1 cellular context compared by ENCODE assay signal in the genomic region with DNA sequence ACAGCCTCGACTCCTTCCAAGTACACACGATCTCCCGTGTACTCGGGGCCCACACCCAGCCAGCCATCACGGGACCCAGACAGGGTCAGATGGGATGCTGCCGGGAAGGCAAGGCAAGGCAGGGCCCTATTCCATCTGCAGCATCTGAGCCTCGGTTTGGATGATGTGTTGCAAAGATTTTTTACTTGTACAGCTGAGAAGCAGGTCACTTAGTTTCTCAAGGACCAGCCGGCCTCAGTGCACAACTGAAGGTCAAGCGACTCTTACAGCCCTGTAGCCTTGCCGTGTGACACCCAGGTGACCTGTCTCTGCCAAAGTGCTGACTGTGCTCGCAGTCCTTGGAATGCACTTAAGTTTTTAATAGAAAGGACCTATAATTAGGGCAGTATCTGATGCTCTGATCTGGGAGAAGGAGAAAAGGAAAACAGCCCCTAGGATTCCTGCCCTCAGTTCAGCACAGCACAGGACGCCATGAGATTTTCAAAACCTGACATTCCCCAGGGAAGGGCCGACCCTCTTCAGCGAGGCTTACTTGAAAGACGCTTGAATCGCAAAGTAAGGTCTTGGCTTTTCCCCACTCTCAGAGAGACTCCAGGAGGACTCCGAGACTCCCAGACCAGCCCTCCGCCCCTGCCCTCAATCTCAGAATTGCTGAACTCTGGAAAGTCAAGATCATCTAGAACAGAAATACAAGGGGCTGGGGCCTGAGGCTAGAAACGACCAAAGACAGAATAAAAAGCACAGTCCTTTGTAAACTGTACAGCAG.
TF ChIP-seq lines count a peak whose summit lies in the region.

No MANE protein-coding gene starts in this region.

TF ChIP-seq in endothelial cell of umbilical vein, 7 proteins besides CTCF, POLR2A, EP300 and RAD21:
- TF ChIP-seq JUN (IDR thresholded peaks at IDR 0.05; ENCODE audit: borderline replicate concordance, insufficient read depth, insufficient read length, low read depth), result no peak
- TF ChIP-seq, protein P1, sequence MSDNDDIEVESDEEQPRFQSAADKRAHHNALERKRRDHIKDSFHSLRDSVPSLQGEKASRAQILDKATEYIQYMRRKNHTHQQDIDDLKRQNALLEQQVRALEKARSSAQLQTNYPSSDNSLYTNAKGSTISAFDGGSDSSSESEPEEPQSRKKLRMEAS (IDR thresholded peaks at IDR 0.05; ENCODE audit: insufficient read depth, insufficient read length), result no peak
TF ChIP-seq in endothelial cell of umbilical vein: peak in this region for 0.
